8 cellular contexts compared by ENCODE assay signal in the genomic region with DNA sequence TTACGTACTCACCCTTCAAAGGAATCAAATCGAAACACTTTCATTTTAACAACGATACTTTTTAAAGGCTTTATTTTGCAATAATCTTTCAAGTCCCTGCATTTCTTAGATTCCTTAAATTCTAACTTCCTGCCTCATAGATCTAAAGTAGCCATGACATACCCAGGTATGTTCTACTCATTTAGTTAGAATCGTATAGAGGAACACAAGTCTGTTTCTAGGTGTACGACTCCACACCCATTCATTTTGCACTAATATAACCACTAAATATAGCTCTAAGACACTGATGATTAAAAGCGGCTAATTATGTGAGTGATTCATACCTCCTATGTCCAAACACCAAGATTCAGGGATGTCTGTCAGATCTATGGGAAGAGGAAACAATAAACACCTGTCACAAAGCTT. TPM values are rescaled to one million over a fixed set of nuclear protein-coding genes. Genes with fewer than 3 reads are reported as not detected.
DNase-seq lines count a peak whose midpoint lies in the region; TF ChIP-seq lines count a peak whose summit lies in the region.

No MANE protein-coding gene starts in this region.

- H3K27me3 Mint-ChIP-seq in CD4-positive, alpha-beta memory T cell, result no peaks in the 10 kb centered on the region

- no peaks in the 10 kb centered on the region for H3K9me3 ChIP-seq in CD4-positive, alpha-beta memory T cell (ENCODE audit: control insufficient read depth in 1 of 2, low read length in 2 of 2)
- H3K9me3 ChIP-seq in mucosa of rectum (ENCODE audit: control insufficient read depth in 2 of 2, low read length in 2 of 2), result no peaks in the 10 kb centered on the region

- H3K4me1 ChIP-seq in CD4-positive, alpha-beta memory T cell (ENCODE audit: insufficient read depth, low read length), result peaks cover 47% of the 10 kb centered on the region
- H3K4me1 ChIP-seq in mucosa of rectum (ENCODE audit: control insufficient read depth in 2 of 2, insufficient read depth in 2 of 2, low read length in 2 of 2), result peaks cover 10 to 17% of the 10 kb centered on the region in 2 donors

- H3K36me3 Mint-ChIP-seq in CD4-positive, alpha-beta memory T cell, result peaks cover 8 to 20% of the 10 kb centered on the region in 2 donors

- intact Hi-C loops in CD4-positive, alpha-beta memory T cell (cut with micrococcal nuclease), result loop anchor here (5.0 to 10.0 kb wide), 3 partner anchors 187 to 351 kb away; a partner anchor contains a TSS

- peak in 2 of 5 donors; percentile 22 to 23 for DNase-seq in CD4-positive, alpha-beta memory T cell
- DNase-seq in LNCaP clone FGC (ENCODE audit: low read depth) (no peak), cerebellar nuclear complex (lab: John Stamatoyannopoulos, UW) (no peak), GM19240 (ENCODE audit: insufficient read length, low spot score) (no peak), DMS153 treated with DMSO at 0.1 percent for 48 hours (lab: John Stamatoyannopoulos, UW; ENCODE audit: unreplicated experiment) (no peak), anterior cingulate cortex (lab: John Stamatoyannopoulos, UW) (no peak)
- peak; percentile 17 for DNase-seq in central memory CD4-positive, alpha-beta T cell

- H3K9me3 Mint-ChIP-seq in CD4-positive, alpha-beta memory T cell, result peaks cover 0 to 3% (median 0%) of the 10 kb centered on the region in 8 donors

- H3K4me3 Mint-ChIP-seq in CD4-positive, alpha-beta memory T cell, result peak overlapping the region; percentile 88 to 96 (median 92)

- peak overlapping the region; percentile 86 to 97 (median 92) for H3K27ac Mint-ChIP-seq in CD4-positive, alpha-beta memory T cell

- H3K27ac ChIP-seq in CD4-positive, alpha-beta memory T cell (ENCODE audit: low read depth, low read length), result peak overlapping the region; percentile 75
- H3K27ac ChIP-seq in mucosa of rectum (ENCODE audit: low read depth in 2 of 2, low read length in 2 of 2), result peak overlapping the region; percentile 74 to 82

- POLR2A ChIA-PET in CD4-positive, alpha-beta memory T cell (lab: Charles Lee; ENCODE audit: partially characterized antibody), result interaction anchor here (0.7 to 2.3 kb wide), 12 partner anchors 9 to 957 kb away, joined by 3 to 15 read pairs (median 3); a partner anchor contains a TSS

- CTCF ChIA-PET in CD4-positive, alpha-beta memory T cell (lab: Charles Lee; ENCODE audit: partially characterized antibody), result interaction anchor here (0.8 to 3.7 kb wide), 8 partner anchors 10 to 98 kb away, joined by 3 to 25 read pairs (median 4); no protein-coding TSS in a partner anchor

- peak overlapping the region; percentile 67 to 84 for H3K4me3 ChIP-seq in CD4-positive, alpha-beta memory T cell (ENCODE audit: low read length in 2 of 2)
- H3K4me3 ChIP-seq in LNCaP clone FGC (ENCODE audit: low read depth, low read length), result peak overlapping the region; percentile 81
- H3K4me3 ChIP-seq in mucosa of rectum (ENCODE audit: low read length in 2 of 2), result peak overlapping the region; percentile 69 to 90

- no peaks in the 10 kb centered on the region for H3K36me3 ChIP-seq in CD4-positive, alpha-beta memory T cell (ENCODE audit: insufficient read depth, low read length)
- no peaks in the 10 kb centered on the region for H3K36me3 ChIP-seq in mucosa of rectum (ENCODE audit: control insufficient read depth in 2 of 2, insufficient read depth in 2 of 2, low read length in 2 of 2)

- peak overlapping the region; percentile 80 for H3K9ac ChIP-seq in mucosa of rectum (ENCODE audit: low read depth in 1 of 2, low read length in 2 of 2)

- H3K4me1 Mint-ChIP-seq in CD4-positive, alpha-beta memory T cell, result peaks cover 30 to 54% (median 42%) of the 10 kb centered on the region in 4 donors

- TF ChIP-seq CTCF in LNCaP clone FGC (IDR thresholded peaks at IDR 0.05; ENCODE audit: control insufficient read depth, extremely low read depth, insufficient read depth), result no peak

- H3K27me3 ChIP-seq in CD4-positive, alpha-beta memory T cell (ENCODE audit: insufficient read depth, low read length), result no peaks in the 10 kb centered on the region
- H3K27me3 ChIP-seq in mucosa of rectum (ENCODE audit: control insufficient read depth in 2 of 2, insufficient read depth in 2 of 2, low read length in 2 of 2), result no peaks in the 10 kb centered on the region

RNA-seq across cellular contexts. Expression of a gene that starts 1.3 kb away (rescaled TPM):
- 10 to 100 TPM; 57.6 to 62.7 TPM for total RNA-seq in CD4-positive, alpha-beta memory T cell
- 10 to 100 TPM in 1 of 2 donors, 1 to 10 TPM in 1; 6.7 to 14.5 TPM for polyA plus RNA-seq in CD4-positive, alpha-beta memory T cell
